Comparison of ENCODE assay signal across 10 cellular contexts in the genomic region with DNA sequence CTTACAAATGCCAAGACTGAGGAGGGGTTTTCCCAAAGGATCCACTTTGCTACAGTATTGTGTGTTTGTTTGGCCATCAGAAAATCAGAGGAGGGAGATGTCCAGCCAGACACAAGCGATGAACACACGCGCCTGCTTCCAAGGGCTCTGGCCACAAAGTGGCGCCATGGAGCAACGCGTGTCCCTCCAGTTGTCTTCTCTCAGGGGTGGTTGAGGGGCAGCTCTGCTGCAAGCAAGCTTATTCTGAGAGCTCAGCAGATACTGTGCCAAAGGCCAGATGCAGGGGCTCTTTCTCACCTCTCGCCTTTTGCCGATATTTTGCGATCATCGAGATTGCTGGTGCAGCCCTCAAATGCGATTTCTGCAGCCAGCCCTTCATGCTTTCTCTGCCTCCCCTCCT.
DNase-seq lines count a peak whose midpoint lies in the region; ATAC-seq and TF ChIP-seq lines count a peak whose summit lies in the region.
"Had no signal": no experiment of that assay in that cellular context is flagged by ENCODE, and none has a peak within 500 bp of the region (broad histone marks: within the 10 kb centered on the region; RNA-seq: fewer than 3 reads in every experiment).

No MANE protein-coding gene starts in this region.

- 46 to 47% methylated on average over 11 of the region's 11 CpGs for WGBS in heart right ventricle, 2 donors

- no peaks in the 10 kb centered on the region for H3K4me1 Mint-ChIP-seq in immature natural killer cell

- in situ Hi-C loops in Panc1 (cut with HindIII; ENCODE audit: low pct_unique_long_range_greater_than_20kb, low sequenced_read_pairs) (no loop called here), gastrocnemius medialis (cut with MboI; ENCODE audit: low sequenced_read_pairs in 4 of 4) (no loop called here)

- peaks cover 0 to 4% (median 4%) of the 10 kb centered on the region in 3 donors for H3K27me3 Mint-ChIP-seq in immature natural killer cell (ENCODE audit: low read depth in 3 of 3)

- TF ChIP-seq POLR2A in gastrocnemius medialis (IDR thresholded peaks at IDR 0.05): no peak

- H3K9me3 Mint-ChIP-seq in immature natural killer cell: no peaks in the 10 kb centered on the region

- TF ChIP-seq CTCF in Panc1 (IDR thresholded peaks at IDR 0.05): peak; percentile 56
- peak in 6 of 9 donors; percentile 27 to 42 (median 34) for TF ChIP-seq CTCF in heart right ventricle (IDR thresholded peaks at IDR 0.05)
- TF ChIP-seq CTCF in gastrocnemius medialis (IDR thresholded peaks at IDR 0.05 in 4 of 5, conservative IDR thresholded peaks at IDR 0.05 in 1 of 5): peak in 2 of 5 experiments; percentile 28 to 42

- H3K27me3 ChIP-seq in Panc1 (ENCODE audit: control insufficient read depth, insufficient read depth, low read length) (0 out of 2 replicates have a peak, but pooled peaks cover 3% of the 10 kb centered on the region), heart right ventricle (no peaks in the 10 kb centered on the region), gastrocnemius medialis (no peaks in the 10 kb centered on the region)

- H3K4me1 ChIP-seq in Panc1 (ENCODE audit: control insufficient read depth, insufficient read depth, low read length): no peaks in the 10 kb centered on the region
- H3K4me1 ChIP-seq in heart right ventricle: peaks cover 0 to 15% (median 8%) of the 10 kb centered on the region in 9 donors
- H3K4me1 ChIP-seq in gastrocnemius medialis: peaks cover 4 to 8% of the 10 kb centered on the region in 2 donors
- H3K4me1 ChIP-seq: foreskin keratinocyte had no signal

- ATAC-seq in Panc1: peak; percentile 70
- peak in 2 of 8 donors; percentile 43 to 44 for ATAC-seq in heart right ventricle
- peak; percentile 49 to 63 for ATAC-seq in gastrocnemius medialis

- H3K27ac ChIP-seq in Panc1 (ENCODE audit: low read length) (no peak overlapping the region), heart right ventricle (no peak overlapping the region), gastrocnemius medialis (no peak overlapping the region)
- H3K27ac ChIP-seq: foreskin keratinocyte, skin epidermis had no signal

- no TSS peak for BruUV-seq in Panc1 (replicated peaks; lab: Mats Ljungman, UMichigan)

- POLR2A ChIA-PET in Panc1 (lab: Charles Lee): no interaction called here

- H3K27ac Mint-ChIP-seq in immature natural killer cell: no peak overlapping the region

- H3K9me3 ChIP-seq in Panc1 (ENCODE audit: control insufficient read depth, insufficient read depth, low read depth, low read length): no peaks in the 10 kb centered on the region
- H3K9me3 ChIP-seq in heart right ventricle: no peaks in the 10 kb centered on the region
- H3K9me3 ChIP-seq in gastrocnemius medialis: no peaks in the 10 kb centered on the region

- CTCF ChIA-PET in Panc1 (lab: Charles Lee): no interaction called here

- H3K4me3 Mint-ChIP-seq in immature natural killer cell: no peak overlapping the region

- H3K36me3 ChIP-seq in Panc1 (ENCODE audit: control insufficient read depth, insufficient read depth, low read length) (no peaks in the 10 kb centered on the region), heart right ventricle (no peaks in the 10 kb centered on the region), gastrocnemius medialis (no peaks in the 10 kb centered on the region)

- intact Hi-C loops in Panc1 (cut with micrococcal nuclease; ENCODE audit: unreplicated experiment) (no loop called here), heart right ventricle (cut with DNase I) (no loop called here), gastrocnemius medialis (cut with DNase I; ENCODE audit: low total_unique reads) (no loop called here)

- no peaks in the 10 kb centered on the region for H3K36me3 Mint-ChIP-seq in immature natural killer cell

- DNase-seq in DMS53 (lab: John Stamatoyannopoulos, UW) (peak; percentile 44), DMS53 treated with DMSO at 0.1 percent for 48 hours (lab: John Stamatoyannopoulos, UW; ENCODE audit: unreplicated experiment) (no peak), Panc1 (ENCODE audit: low read depth, low spot score) (no peak), heart right ventricle (no peak), gastrocnemius medialis (no peak), GF-D8 (lab: John Stamatoyannopoulos, UW) (no peak), immature natural killer cell (no peak), cerebellum (ENCODE audit: low spot score) (no peak)
- DNase-seq: foreskin keratinocyte had no signal

- H3K4me3 ChIP-seq in Panc1 (ENCODE audit: low read depth in 2 of 2, low read length in 2 of 2) (no peak overlapping the region), heart right ventricle (no peak overlapping the region), gastrocnemius medialis (no peak overlapping the region)
- H3K4me3 ChIP-seq: skin epidermis had no signal
